2 cellular contexts compared by ENCODE assay signal in genomic region chr14:101558739-101559240, GRCh38.
TF ChIP-seq lines count a peak whose summit lies in the region.

No MANE protein-coding gene starts in this region.

TF ChIP-seq in SK-N-SH, 30 proteins besides CTCF, POLR2A, EP300 and RAD21 (continued from another document):
- no peak for TF ChIP-seq USF2 (IDR thresholded peaks at IDR 0.05; ENCODE audit: borderline replicate concordance, low read depth, low read length)
- TF ChIP-seq PBX3 (IDR thresholded peaks at IDR 0.05), result no peak
- TF ChIP-seq, protein P1, sequence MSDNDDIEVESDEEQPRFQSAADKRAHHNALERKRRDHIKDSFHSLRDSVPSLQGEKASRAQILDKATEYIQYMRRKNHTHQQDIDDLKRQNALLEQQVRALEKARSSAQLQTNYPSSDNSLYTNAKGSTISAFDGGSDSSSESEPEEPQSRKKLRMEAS (IDR thresholded peaks at IDR 0.05; ENCODE audit: low read depth), result no peak
- no peak for TF ChIP-seq SMC3 (IDR thresholded peaks at IDR 0.05; ENCODE audit: low read depth, low read length)
- TF ChIP-seq TAF1 (IDR thresholded peaks at IDR 0.05; ENCODE audit: borderline replicate concordance, low read depth, low read length), result no peak
- no peak for TF ChIP-seq EZH2phosphoT487 (IDR thresholded peaks at IDR 0.05; ENCODE audit: borderline replicate concordance, low read depth)
- TF ChIP-seq GABPA (IDR thresholded peaks at IDR 0.05; ENCODE audit: low read depth), result no peak
- TF ChIP-seq ELF1 (IDR thresholded peaks at IDR 0.05), result no peak
- TF ChIP-seq MEF2A (IDR thresholded peaks at IDR 0.05; ENCODE audit: borderline replicate concordance, low read depth), result no peak
- TF ChIP-seq REST (IDR thresholded peaks at IDR 0.05; ENCODE audit: low read depth, low read length), result no peak
- no peak for TF ChIP-seq FOXM1 (IDR thresholded peaks at IDR 0.05; ENCODE audit: low read depth)
- TF ChIP-seq FOSL2 (IDR thresholded peaks at IDR 0.05; ENCODE audit: borderline replicate concordance, low read depth), result no peak
- no peak for TF ChIP-seq NRF1 (IDR thresholded peaks at IDR 0.05; ENCODE audit: low read depth, low read length)
- TF ChIP-seq, protein P2, sequence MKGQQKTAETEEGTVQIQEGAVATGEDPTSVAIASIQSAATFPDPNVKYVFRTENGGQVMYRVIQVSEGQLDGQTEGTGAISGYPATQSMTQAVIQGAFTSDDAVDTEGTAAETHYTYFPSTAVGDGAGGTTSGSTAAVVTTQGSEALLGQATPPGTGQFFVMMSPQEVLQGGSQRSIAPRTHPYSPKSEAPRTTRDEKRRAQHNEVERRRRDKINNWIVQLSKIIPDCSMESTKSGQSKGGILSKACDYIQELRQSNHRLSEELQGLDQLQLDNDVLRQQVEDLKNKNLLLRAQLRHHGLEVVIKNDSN (IDR thresholded peaks at IDR 0.05; ENCODE audit: borderline replicate concordance, low read depth), result no peak

TF ChIP-seq in SK-N-SH treated with all-trans-retinoic acid at 6 μM for 48 hours, 23 proteins besides CTCF, POLR2A, EP300 and RAD21 (continued from another document):
- TF ChIP-seq, protein P3, sequence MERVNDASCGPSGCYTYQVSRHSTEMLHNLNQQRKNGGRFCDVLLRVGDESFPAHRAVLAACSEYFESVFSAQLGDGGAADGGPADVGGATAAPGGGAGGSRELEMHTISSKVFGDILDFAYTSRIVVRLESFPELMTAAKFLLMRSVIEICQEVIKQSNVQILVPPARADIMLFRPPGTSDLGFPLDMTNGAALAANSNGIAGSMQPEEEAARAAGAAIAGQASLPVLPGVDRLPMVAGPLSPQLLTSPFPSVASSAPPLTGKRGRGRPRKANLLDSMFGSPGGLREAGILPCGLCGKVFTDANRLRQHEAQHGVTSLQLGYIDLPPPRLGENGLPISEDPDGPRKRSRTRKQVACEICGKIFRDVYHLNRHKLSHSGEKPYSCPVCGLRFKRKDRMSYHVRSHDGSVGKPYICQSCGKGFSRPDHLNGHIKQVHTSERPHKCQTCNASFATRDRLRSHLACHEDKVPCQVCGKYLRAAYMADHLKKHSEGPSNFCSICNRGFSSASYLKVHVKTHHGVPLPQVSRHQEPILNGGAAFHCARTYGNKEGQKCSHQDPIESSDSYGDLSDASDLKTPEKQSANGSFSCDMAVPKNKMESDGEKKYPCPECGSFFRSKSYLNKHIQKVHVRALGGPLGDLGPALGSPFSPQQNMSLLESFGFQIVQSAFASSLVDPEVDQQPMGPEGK (CRISPR knock-in tag; IDR thresholded peaks at IDR 0.05; ENCODE audit: borderline replicate concordance), result no peak
- TF ChIP-seq OSR1 (CRISPR knock-in tag; IDR thresholded peaks at IDR 0.05) (no peak), PPARA (CRISPR knock-in tag; IDR thresholded peaks at IDR 0.05; ENCODE audit: borderline replicate concordance) (no peak)
TF ChIP-seq in SK-N-SH treated with all-trans-retinoic acid at 6 μM for 48 hours: peak in this region for 0.
